In the genomic region with DNA sequence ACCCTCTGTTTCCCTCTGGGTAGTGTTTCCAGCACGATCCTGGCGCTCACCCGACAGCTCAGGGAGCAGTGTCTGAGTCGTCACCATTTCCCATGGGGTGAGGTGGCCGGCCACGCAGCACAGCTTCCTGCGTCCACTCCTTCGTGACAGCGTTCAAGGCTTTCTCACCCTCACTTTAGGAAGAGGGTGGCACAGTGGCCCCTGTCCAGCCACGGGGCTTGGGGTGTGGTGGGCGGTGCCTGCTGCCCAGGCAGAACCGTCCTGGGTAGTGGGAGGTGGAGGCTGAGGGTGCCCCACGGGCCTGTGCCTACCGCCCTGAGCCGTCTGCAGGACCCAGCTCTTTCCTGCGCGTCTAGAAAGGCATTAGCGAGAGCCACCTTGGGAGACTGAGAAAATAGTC, we compare ENCODE assay signal across 1 cellular context.
TF ChIP-seq lines count a peak whose summit lies in the region.

No MANE protein-coding gene starts in this region.

TF ChIP-seq in GM23338, 12 proteins besides CTCF, POLR2A, EP300 and RAD21 (continued from another document):
- TF ChIP-seq, protein P1, sequence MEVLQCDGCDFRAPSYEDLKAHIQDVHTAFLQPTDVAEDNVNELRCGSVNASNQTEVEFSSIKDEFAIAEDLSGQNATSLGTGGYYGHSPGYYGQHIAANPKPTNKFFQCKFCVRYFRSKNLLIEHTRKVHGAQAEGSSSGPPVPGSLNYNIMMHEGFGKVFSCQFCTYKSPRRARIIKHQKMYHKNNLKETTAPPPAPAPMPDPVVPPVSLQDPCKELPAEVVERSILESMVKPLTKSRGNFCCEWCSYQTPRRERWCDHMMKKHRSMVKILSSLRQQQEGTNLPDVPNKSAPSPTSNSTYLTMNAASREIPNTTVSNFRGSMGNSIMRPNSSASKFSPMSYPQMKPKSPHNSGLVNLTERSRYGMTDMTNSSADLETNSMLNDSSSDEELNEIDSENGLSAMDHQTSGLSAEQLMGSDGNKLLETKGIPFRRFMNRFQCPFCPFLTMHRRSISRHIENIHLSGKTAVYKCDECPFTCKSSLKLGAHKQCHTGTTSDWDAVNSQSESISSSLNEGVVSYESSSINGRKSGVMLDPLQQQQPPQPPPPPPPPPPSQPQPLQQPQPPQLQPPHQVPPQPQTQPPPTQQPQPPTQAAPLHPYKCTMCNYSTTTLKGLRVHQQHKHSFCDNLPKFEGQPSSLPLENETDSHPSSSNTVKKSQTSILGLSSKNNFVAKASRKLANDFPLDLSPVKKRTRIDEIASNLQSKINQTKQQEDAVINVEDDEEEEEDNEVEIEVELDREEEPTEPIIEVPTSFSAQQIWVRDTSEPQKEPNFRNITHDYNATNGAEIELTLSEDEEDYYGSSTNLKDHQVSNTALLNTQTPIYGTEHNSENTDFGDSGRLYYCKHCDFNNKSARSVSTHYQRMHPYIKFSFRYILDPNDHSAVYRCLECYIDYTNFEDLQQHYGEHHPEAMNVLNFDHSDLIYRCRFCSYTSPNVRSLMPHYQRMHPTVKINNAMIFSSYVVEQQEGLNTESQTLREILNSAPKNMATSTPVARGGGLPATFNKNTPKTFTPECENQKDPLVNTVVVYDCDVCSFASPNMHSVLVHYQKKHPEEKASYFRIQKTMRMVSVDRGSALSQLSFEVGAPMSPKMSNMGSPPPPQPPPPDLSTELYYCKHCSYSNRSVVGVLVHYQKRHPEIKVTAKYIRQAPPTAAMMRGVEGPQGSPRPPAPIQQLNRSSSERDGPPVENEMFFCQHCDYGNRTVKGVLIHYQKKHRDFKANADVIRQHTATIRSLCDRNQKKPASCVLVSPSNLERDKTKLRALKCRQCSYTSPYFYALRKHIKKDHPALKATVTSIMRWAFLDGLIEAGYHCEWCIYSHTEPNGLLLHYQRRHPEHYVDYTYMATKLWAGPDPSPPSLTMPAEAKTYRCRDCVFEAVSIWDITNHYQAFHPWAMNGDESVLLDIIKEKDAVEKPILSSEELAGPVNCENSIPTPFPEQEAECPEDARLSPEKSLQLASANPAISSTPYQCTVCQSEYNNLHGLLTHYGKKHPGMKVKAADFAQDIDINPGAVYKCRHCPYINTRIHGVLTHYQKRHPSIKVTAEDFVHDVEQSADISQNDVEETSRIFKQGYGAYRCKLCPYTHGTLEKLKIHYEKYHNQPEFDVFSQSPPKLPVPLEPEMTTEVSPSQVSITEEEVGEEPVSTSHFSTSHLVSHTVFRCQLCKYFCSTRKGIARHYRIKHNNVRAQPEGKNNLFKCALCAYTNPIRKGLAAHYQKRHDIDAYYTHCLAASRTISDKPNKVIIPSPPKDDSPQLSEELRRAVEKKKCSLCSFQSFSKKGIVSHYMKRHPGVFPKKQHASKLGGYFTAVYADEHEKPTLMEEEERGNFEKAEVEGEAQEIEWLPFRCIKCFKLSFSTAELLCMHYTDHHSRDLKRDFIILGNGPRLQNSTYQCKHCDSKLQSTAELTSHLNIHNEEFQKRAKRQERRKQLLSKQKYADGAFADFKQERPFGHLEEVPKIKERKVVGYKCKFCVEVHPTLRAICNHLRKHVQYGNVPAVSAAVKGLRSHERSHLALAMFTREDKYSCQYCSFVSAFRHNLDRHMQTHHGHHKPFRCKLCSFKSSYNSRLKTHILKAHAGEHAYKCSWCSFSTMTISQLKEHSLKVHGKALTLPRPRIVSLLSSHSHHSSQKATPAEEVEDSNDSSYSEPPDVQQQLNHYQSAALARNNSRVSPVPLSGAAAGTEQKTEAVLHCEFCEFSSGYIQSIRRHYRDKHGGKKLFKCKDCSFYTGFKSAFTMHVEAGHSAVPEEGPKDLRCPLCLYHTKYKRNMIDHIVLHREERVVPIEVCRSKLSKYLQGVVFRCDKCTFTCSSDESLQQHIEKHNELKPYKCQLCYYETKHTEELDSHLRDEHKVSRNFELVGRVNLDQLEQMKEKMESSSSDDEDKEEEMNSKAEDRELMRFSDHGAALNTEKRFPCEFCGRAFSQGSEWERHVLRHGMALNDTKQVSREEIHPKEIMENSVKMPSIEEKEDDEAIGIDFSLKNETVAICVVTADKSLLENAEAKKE (CRISPR knock-in tag; IDR thresholded peaks at IDR 0.05): no peak
- TF ChIP-seq CREB1 (CRISPR knock-in tag; IDR thresholded peaks at IDR 0.05; ENCODE audit: low read depth) (no peak), STAT1 (IDR thresholded peaks at IDR 0.05; ENCODE audit: unreplicated experiment) (no peak), POLR2AphosphoS5 (IDR thresholded peaks at IDR 0.05; ENCODE audit: low read depth) (no peak), EZH2phosphoT487 (IDR thresholded peaks at IDR 0.05; ENCODE audit: unreplicated experiment) (no peak), NANOG (IDR thresholded peaks at IDR 0.05; ENCODE audit: borderline replicate concordance) (no peak), ZNF114 (CRISPR knock-in tag; IDR thresholded peaks at IDR 0.05) (no peak), ZNF331 (CRISPR knock-in tag; IDR thresholded peaks at IDR 0.05; ENCODE audit: low read depth) (no peak)
- TF ChIP-seq, protein P2, sequence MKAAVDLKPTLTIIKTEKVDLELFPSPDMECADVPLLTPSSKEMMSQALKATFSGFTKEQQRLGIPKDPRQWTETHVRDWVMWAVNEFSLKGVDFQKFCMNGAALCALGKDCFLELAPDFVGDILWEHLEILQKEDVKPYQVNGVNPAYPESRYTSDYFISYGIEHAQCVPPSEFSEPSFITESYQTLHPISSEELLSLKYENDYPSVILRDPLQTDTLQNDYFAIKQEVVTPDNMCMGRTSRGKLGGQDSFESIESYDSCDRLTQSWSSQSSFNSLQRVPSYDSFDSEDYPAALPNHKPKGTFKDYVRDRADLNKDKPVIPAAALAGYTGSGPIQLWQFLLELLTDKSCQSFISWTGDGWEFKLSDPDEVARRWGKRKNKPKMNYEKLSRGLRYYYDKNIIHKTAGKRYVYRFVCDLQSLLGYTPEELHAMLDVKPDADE (IDR thresholded peaks at IDR 0.05): no peak
TF ChIP-seq in GM23338: peak in this region for 0.
